In the genomic region with DNA sequence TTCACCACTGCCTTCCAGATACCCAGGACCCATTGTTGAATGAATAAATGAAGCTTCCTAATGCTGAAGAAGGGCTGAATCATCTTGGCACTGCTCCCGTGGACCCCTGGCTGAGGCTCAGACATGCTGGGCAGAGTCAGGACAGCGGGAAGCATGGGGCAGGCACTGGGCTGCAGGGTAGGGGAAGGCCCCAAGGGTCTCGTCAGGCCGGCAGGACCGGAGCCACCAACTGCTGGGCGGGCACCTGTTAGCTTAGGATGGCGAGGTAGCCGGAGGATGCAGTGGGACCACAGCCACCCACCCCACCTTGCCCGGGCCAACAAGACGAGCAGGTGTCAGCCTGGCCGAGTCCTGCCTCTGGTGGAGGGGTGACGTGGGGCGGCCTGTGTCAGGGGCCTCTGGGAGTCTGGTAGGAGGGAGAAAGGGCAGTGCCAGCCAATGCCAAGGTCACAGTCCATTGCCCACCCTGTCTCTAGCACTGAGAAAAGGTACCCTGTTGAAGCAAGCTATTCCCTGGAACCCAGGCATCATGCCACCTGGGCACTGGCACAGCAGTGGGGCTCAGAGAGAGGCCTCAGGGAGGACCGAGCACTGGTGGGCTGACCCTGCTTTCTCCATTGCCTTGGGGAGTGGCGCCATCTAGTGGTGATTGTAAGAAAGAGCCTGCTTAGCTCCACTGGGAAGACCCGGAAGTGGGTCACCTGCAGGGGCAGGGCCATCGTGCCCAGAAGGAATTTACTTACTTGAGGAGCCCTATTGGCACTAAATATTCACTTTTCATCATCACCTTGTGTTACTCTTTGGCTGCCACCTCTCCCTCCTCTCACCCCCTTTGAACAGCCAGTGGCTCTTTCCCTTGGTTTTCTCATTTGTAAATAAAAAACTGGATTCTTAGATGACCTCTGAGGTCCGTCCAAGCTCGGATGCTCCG, we compare ENCODE assay signal across 9 cellular contexts. TPM values are rescaled to one million over a fixed set of nuclear protein-coding genes. Genes with fewer than 3 reads are reported as not detected.
DNase-seq lines count a peak whose midpoint lies in the region; ATAC-seq and TF ChIP-seq lines count a peak whose summit lies in the region.
"Had no signal": no experiment of that assay in that cellular context is flagged by ENCODE, and none has a peak within 500 bp of the region (broad histone marks: within the 10 kb centered on the region; RNA-seq: fewer than 3 reads in every experiment).

No MANE protein-coding gene starts in this region.

- RAD21 ChIA-PET in HCT116 (lab: Charles Lee; ENCODE audit: low non-redundant PET in 1 of 2, low total read pairs in 2 of 2, uncharacterized antibody in 2 of 2, unreplicated experiment in 2 of 2), result interaction anchor here (0.6 to 3.5 kb wide), 29 partner anchors 10 to 430 kb away, joined by 3 to 36 read pairs (median 5); a partner anchor contains a TSS

- H3K4me2 ChIP-seq in HCT116 (ENCODE audit: low read length), result peak overlapping the region; percentile 91

- DNase-seq in COLO829 (ENCODE audit: low spot score), result peak; percentile 86
- peak; percentile 88 for DNase-seq in HCT116 (ENCODE audit: low read depth, low spot score)
- DNase-seq in NCI-H187 (lab: John Stamatoyannopoulos, UW), result peak; percentile 73 to 83
- peak; percentile 45 to 83 (median 71) for DNase-seq in T-helper 2 cell
- peak in 43 of 56 donors; percentile 8 to 72 (median 41) for DNase-seq in amygdala (lab: John Stamatoyannopoulos, UW)
- DNase-seq in right cardiac atrium, result peak; percentile 73 to 84 (median 80)
- peak; percentile 85 for DNase-seq in sciatic nerve (ENCODE audit: low spot score)

- POLR2A ChIA-PET in HCT116 (lab: Charles Lee), result interaction anchor here (1.0 to 2.5 kb wide), 11 partner anchors 46 to 440 kb away, joined by 3 to 17 read pairs (median 4); a partner anchor contains a TSS

- no peak overlapping the region for H3K9ac ChIP-seq in HCT116 (ENCODE audit: low read length)

- ATAC-seq in HCT116 (peak; percentile 86), right cardiac atrium (peak; percentile 75 to 78), sciatic nerve (peak; percentile 77), HG03135 (IDR thresholded peaks at IDR 0.05; ENCODE audit: unreplicated experiment) (no peak)

- peak; percentile 94 to 99 (median 97) for TF ChIP-seq CTCF in HCT116 (IDR thresholded peaks at IDR 0.05 in 2 of 3, conservative IDR thresholded peaks at IDR 0.05 in 1 of 3; ENCODE audit: borderline replicate concordance in 1 of 3, insufficient read depth in 1 of 3, low read depth in 2 of 3, low read length in 2 of 3)

- WGBS in right cardiac atrium, result 39% methylated on average over 20 of the region's 20 CpGs

- H3K4me1 ChIP-seq in HCT116 (ENCODE audit: control insufficient read depth in 1 of 2, insufficient read depth in 2 of 2, low read length in 2 of 2) (peaks cover 14 to 30% of the 10 kb centered on the region in 2 experiments), right cardiac atrium (ENCODE audit: control insufficient read depth, insufficient read depth, low read length) (no peaks in the 10 kb centered on the region)

- CTCF ChIA-PET in HCT116 (lab: Charles Lee), result interaction anchor here (0.5 to 5.6 kb wide), 54 partner anchors 8 to 583 kb away, joined by 3 to 196 read pairs (median 5); a partner anchor contains a TSS

- H3K9me3 ChIP-seq in HCT116 (ENCODE audit: control insufficient read depth in 1 of 2, insufficient read depth in 1 of 2, low read depth in 1 of 2, low read length in 2 of 2) (no peaks in the 10 kb centered on the region), right cardiac atrium (ENCODE audit: control insufficient read depth, low read length) (no peaks in the 10 kb centered on the region)

- H3K27me3 ChIP-seq in HCT116 (ENCODE audit: insufficient read depth, low read length) (peaks cover 6% of the 10 kb centered on the region; the same call in 1 of the 2 replicates), right cardiac atrium (ENCODE audit: control insufficient read depth, insufficient read depth) (no peaks in the 10 kb centered on the region)

- H3K79me2 ChIP-seq in HCT116 (ENCODE audit: insufficient read depth, low read length), result no peaks in the 10 kb centered on the region

- H3K27ac ChIP-seq in HCT116 (ENCODE audit: low read depth, low read length) (no peak overlapping the region; the same call in 1 of the 2 replicates), right cardiac atrium (ENCODE audit: low read length) (no peak overlapping the region)

- H2AFZ ChIP-seq in HCT116 (ENCODE audit: low read depth, low read length, poor library complexity, severe bottlenecking), result peak overlapping the region; percentile 87

- intact Hi-C loops in HCT116 (cut with micrococcal nuclease), result loop anchor here (1.0 to 2.0 kb wide), 4 partner anchors 118 to 430 kb away; a partner anchor contains a TSS
- intact Hi-C loops in right cardiac atrium (cut with DNase I), result loop anchor here (2.0 to 10.0 kb wide), 8 partner anchors 46 to 441 kb away; no protein-coding TSS in a partner anchor
- intact Hi-C loops in sciatic nerve (cut with DNase I), result loop anchor here (5.0 kb wide), 3 partner anchors 116 to 291 kb away; a partner anchor contains a TSS

- no peaks in the 10 kb centered on the region for H3K36me3 ChIP-seq in HCT116 (ENCODE audit: control insufficient read depth in 1 of 2, insufficient read depth in 2 of 2, low read length in 2 of 2)

- TF ChIP-seq RAD21 in HCT116 (IDR thresholded peaks at IDR 0.05; ENCODE audit: low read depth), result peak; percentile 100

- TF ChIP-seq POLR2A in HCT116 (IDR thresholded peaks at IDR 0.05; ENCODE audit: borderline replicate concordance, extremely low read depth, insufficient read depth, insufficient read length), result no peak

- no peaks in the 10 kb centered on the region for H4K20me1 ChIP-seq in HCT116 (ENCODE audit: insufficient read depth)

- no peak overlapping the region for H3K4me3 ChIP-seq in HCT116 (replicated peaks in 1 of 2; ENCODE audit: low read depth in 1 of 2, low read length in 2 of 2)
- H3K4me3 ChIP-seq in right cardiac atrium (ENCODE audit: low read length), result no peak overlapping the region

- H3K9me2 ChIP-seq in HCT116 (ENCODE audit: insufficient read depth), result no peaks in the 10 kb centered on the region

- no TSS peak for BruUV-seq in HCT116 (replicated peaks; lab: Mats Ljungman, UMichigan)

TF ChIP-seq in HCT116, 20 proteins besides CTCF, POLR2A, EP300 and RAD21:
- TF ChIP-seq POLR2AphosphoS5 (IDR thresholded peaks at IDR 0.05; ENCODE audit: low read depth, low read length), result peak; percentile 48; the same call in 1 of the 2 replicates
- no peak; the same call in 1 of the 2 replicates for TF ChIP-seq ELF1 (IDR thresholded peaks at IDR 0.05; ENCODE audit: borderline replicate concordance, low read depth)

RNA-seq across cellular contexts. Expression of a gene that starts 3.0 kb away (rescaled TPM):
- not detected for total RNA-seq in HCT116 (2021; ENCODE audit: unreplicated experiment)
- 0.04 TPM in 1 of 2 replicates, not detected in the other for polyA plus RNA-seq in HCT116 (2012)
- under 1 TPM in 2 of 4 donors, not detected in 2; 0.12 to 0.14 TPM for total RNA-seq in right cardiac atrium
- 0.16 TPM for polyA plus RNA-seq in right cardiac atrium
- 0.22 TPM for total RNA-seq in sciatic nerve
- total RNA-seq: T-helper 2 cell treated with Interferon-gamma antibody and Interleukin-4, amounts not matched to agents 100 ng/mL and 5 ng/mL, for 36 hours had no signal

RNA-seq across cellular contexts. Expression of a gene that starts 29.0 kb away (rescaled TPM):
- 14.0 TPM for total RNA-seq in HCT116 (2021; ENCODE audit: unreplicated experiment)
- polyA plus RNA-seq in HCT116 (2012), result 11.5 and 12.4 TPM in 2 replicates
- under 1 TPM in 1 of 4 donors, not detected in 3; 0.12 TPM for total RNA-seq in right cardiac atrium
- polyA plus RNA-seq in right cardiac atrium, result 0.09 TPM
- total RNA-seq in sciatic nerve, result not detected

RNA-seq across cellular contexts. Expression of a gene that starts 57.9 kb away (rescaled TPM):
- total RNA-seq in HCT116 (2021; ENCODE audit: unreplicated experiment), result 392 TPM
- polyA plus RNA-seq in HCT116 (2012), result 522 and 560 TPM in 2 replicates
- 10 to 100 TPM; 22.9 to 32.9 (median 28.4) TPM for total RNA-seq in right cardiac atrium
- polyA plus RNA-seq in right cardiac atrium, result 21.5 TPM
- total RNA-seq in sciatic nerve, result 70.1 TPM

Comparison
In these comparisons a context has a peak if more than half of its experiments do, and no peak if none do; other contexts are left out.
1. RNA of a gene that starts 29.0 kb away (total RNA-seq): 14.0 TPM in HCT116 (single experiment); 0.12 TPM in right cardiac atrium and not detected in sciatic nerve (single experiment); every median in the first group is over 10 times any median in the second.
2. Peak in every context shown above with its lines, with median percentiles within 50 percentile points of each other: DNase-seq.